16 cellular contexts compared by ENCODE assay signal in genomic region chr1:48077860-48078259, GRCh38.
"Had no signal": no experiment of that assay in that cellular context is flagged by ENCODE, and none has a peak within 500 bp of the region (broad histone marks: within the 10 kb centered on the region; RNA-seq: fewer than 3 reads in every experiment).

No MANE protein-coding gene starts in this region.

- H3K27ac Mint-ChIP-seq: activated CD4-positive, alpha-beta T cell treated with anti-CD3 and anti-CD28 coated beads, Interleukin-2, amount 10 ng/mL, durations not matched to agents 7 days and 5 days; stimulated activated naive CD8-positive, alpha-beta T cell treated with anti-CD3 and anti-CD28 coated beads, Interleukin-15, amount 100 ng/mL, for 72 hours had no signal

- H3K9me3 Mint-ChIP-seq: activated CD4-positive, alpha-beta T cell treated with anti-CD3 and anti-CD28 coated beads, Interleukin-2, amount 10 ng/mL, durations not matched to agents 7 days and 5 days; neural crest cell; stimulated activated naive CD8-positive, alpha-beta T cell treated with anti-CD3 and anti-CD28 coated beads, Interleukin-15, amount 100 ng/mL, for 72 hours had no signal

- H3K9me3 ChIP-seq: upper lobe of right lung had no signal

- DNase-seq: activated CD4-positive, alpha-beta T cell treated with anti-CD3 and anti-CD28 coated beads, Interleukin-2, amount 10 ng/mL, durations not matched to agents 7 days and 5 days; activated CD8-positive, alpha-beta memory T cell treated with anti-CD3 and anti-CD28 coated beads, Interleukin-2, amount 50 U/mL, for 4 hours; activated effector memory CD4-positive, alpha-beta T cell treated with Interleukin-2 at 50 U/mL for 16 hours; activated naive CD4-positive, alpha-beta T cell treated with anti-CD3 and anti-CD28 coated beads, Interleukin-2, amount 50 U/mL, for 16 hours; activated T-cell treated with anti-CD3 and anti-CD28 coated beads, Interleukin-2, amount 50 U/mL, for 48 hours; head of caudate nucleus; midbrain; retina; stimulated activated CD4-positive, alpha-beta T cell treated with anti-CD3 and anti-CD28 coated beads, Interleukin-15, amount 100 ng/mL, for 24 hours; stimulated activated CD4-positive, alpha-beta T cell treated with anti-CD3 and anti-CD28 coated beads, Interleukin-2, amount 100 ng/mL, for 48 hours; stimulated activated naive CD8-positive, alpha-beta T cell treated with anti-CD3 and anti-CD28 coated beads, Interleukin-15, amount 100 ng/mL, for 72 hours; T1000; upper lobe of right lung had no signal

- H3K4me1 Mint-ChIP-seq: activated CD4-positive, alpha-beta T cell treated with anti-CD3 and anti-CD28 coated beads, Interleukin-2, amount 10 ng/mL, durations not matched to agents 7 days and 5 days; stimulated activated naive CD8-positive, alpha-beta T cell treated with anti-CD3 and anti-CD28 coated beads, Interleukin-15, amount 100 ng/mL, for 72 hours had no signal

- H3K36me3 ChIP-seq: upper lobe of right lung had no signal

- H3K27ac ChIP-seq: epithelial cell of prostate, upper lobe of right lung had no signal

- ATAC-seq: stimulated activated naive CD8-positive, alpha-beta T cell treated with anti-CD3 and anti-CD28 coated beads, Interleukin-15, amount 100 ng/mL, for 72 hours; upper lobe of right lung had no signal

- H3K27me3 ChIP-seq: upper lobe of right lung had no signal

- H3K4me3 Mint-ChIP-seq: activated CD4-positive, alpha-beta T cell treated with anti-CD3 and anti-CD28 coated beads, Interleukin-2, amount 10 ng/mL, durations not matched to agents 7 days and 5 days; neural crest cell; stimulated activated naive CD8-positive, alpha-beta T cell treated with anti-CD3 and anti-CD28 coated beads, Interleukin-15, amount 100 ng/mL, for 72 hours had no signal

- H3K4me3 ChIP-seq: lung, upper lobe of right lung had no signal
